ENCODE assay signal across 8 cellular contexts in genomic region chr11:71451596-71452353, GRCh38. TPM values are rescaled to one million over a fixed set of nuclear protein-coding genes. Genes with fewer than 3 reads are reported as not detected.
DNase-seq lines count a peak whose midpoint lies in the region; ATAC-seq and TF ChIP-seq lines count a peak whose summit lies in the region.

No MANE protein-coding gene starts in this region.

- H3K36me3 ChIP-seq in WERI-Rb-1: peaks cover 26% of the 10 kb centered on the region
- peaks cover 0 to 20% of the 10 kb centered on the region in 2 donors for H3K36me3 ChIP-seq in gastroesophageal sphincter

- H3K27ac ChIP-seq in WERI-Rb-1 (peak overlapping the region; percentile 60), gastroesophageal sphincter (peak overlapping the region; percentile 70 to 91 (median 80))

- no peak for TF ChIP-seq EP300 in gastroesophageal sphincter (IDR thresholded peaks at IDR 0.05)

- H3K27me3 ChIP-seq in WERI-Rb-1 (ENCODE audit: insufficient read depth, low read depth, severe bottlenecking): no peaks in the 10 kb centered on the region
- H3K27me3 ChIP-seq in gastroesophageal sphincter: no peaks in the 10 kb centered on the region

- TF ChIP-seq CTCF in WERI-Rb-1 (IDR thresholded peaks at IDR 0.05; ENCODE audit: low read depth, low read length) (no peak), gastroesophageal sphincter (IDR thresholded peaks at IDR 0.05) (no peak)

- TF ChIP-seq POLR2A in gastroesophageal sphincter (IDR thresholded peaks at IDR 0.05): no peak

- 53 to 85% methylated on average over 9 to 14 of the region's 14 CpGs for WGBS in gastroesophageal sphincter (ENCODE audit: low coverage in 1 of 2), 2 donors

- peak; percentile 62 for DNase-seq in activated effector memory CD4-positive, alpha-beta T cell treated with anti-CD3 and anti-CD28 coated beads, Interleukin-2, amount 50 U/mL, for 16 hours
- no peak for DNase-seq in activated effector memory CD4-positive, alpha-beta T cell treated with Interleukin-2 at 50 U/mL for 16 hours
- DNase-seq in WERI-Rb-1 (peak; percentile 79), posterior vena cava (ENCODE audit: low spot score) (peak; percentile 52), H4 (ENCODE audit: low spot score) (no peak)
- no peak for DNase-seq in effector CD8-positive, alpha-beta T cell (lab: John Stamatoyannopoulos, UW)

- no peak for ATAC-seq in gastroesophageal sphincter
- ATAC-seq in HG02970 (IDR thresholded peaks at IDR 0.05; ENCODE audit: low FRiP score, unreplicated experiment): no peak

- H3K4me1 ChIP-seq in gastroesophageal sphincter: peaks cover 0 to 66% (median 22%) of the 10 kb centered on the region in 3 donors

- no peaks in the 10 kb centered on the region for H3K9me3 ChIP-seq in WERI-Rb-1 (ENCODE audit: severe bottlenecking)
- no peaks in the 10 kb centered on the region for H3K9me3 ChIP-seq in gastroesophageal sphincter

- intact Hi-C loops in posterior vena cava (cut with DNase I): no loop called here

- H3K4me3 ChIP-seq in WERI-Rb-1 (ENCODE audit: low read depth, low read length) (peak overlapping the region; percentile 71), gastroesophageal sphincter (peak overlapping the region; percentile 71 to 93)

RNA-seq across cellular contexts. Expression of gene NADSYN1, which starts 1.2 kb away (rescaled TPM):
- total RNA-seq in gastroesophageal sphincter: 10 to 100 TPM; 21.6 to 62.0 (median 41.8) TPM
- total RNA-seq in posterior vena cava: 10 to 100 TPM; 38.7 to 48.1 TPM
- 19.3 and 35.4 TPM in 2 replicates for total RNA-seq in H4 (2014; rRNA removed; shearing (Covaris generic))

RNA-seq across cellular contexts. Expression of gene DHCR7, which starts 3.6 kb away (rescaled TPM):
- total RNA-seq in gastroesophageal sphincter (10 to 100 TPM in 1 of 4 donors, 1 to 10 TPM in 3; 5.0 to 10.3 (median 8.0) TPM), posterior vena cava (10 to 100 TPM; 14.9 to 15.5 TPM)
- 46.5 and 47.4 TPM in 2 replicates for total RNA-seq in H4 (2014; rRNA removed; shearing (Covaris generic))

Comparison
In these comparisons a context has a peak if more than half of its experiments do, and no peak if none do; other contexts are left out.
1. DNase-seq: peak in activated effector memory CD4-positive, alpha-beta T cell treated with anti-CD3 and anti-CD28 coated beads, Interleukin-2, amount 50 U/mL, for 16 hours (single experiment), WERI-Rb-1 (single experiment) and posterior vena cava (single experiment); none in activated effector memory CD4-positive, alpha-beta T cell treated with Interleukin-2 at 50 U/mL for 16 hours (single experiment), effector CD8-positive, alpha-beta T cell (single experiment) and H4 (single experiment).